In the genomic region with DNA sequence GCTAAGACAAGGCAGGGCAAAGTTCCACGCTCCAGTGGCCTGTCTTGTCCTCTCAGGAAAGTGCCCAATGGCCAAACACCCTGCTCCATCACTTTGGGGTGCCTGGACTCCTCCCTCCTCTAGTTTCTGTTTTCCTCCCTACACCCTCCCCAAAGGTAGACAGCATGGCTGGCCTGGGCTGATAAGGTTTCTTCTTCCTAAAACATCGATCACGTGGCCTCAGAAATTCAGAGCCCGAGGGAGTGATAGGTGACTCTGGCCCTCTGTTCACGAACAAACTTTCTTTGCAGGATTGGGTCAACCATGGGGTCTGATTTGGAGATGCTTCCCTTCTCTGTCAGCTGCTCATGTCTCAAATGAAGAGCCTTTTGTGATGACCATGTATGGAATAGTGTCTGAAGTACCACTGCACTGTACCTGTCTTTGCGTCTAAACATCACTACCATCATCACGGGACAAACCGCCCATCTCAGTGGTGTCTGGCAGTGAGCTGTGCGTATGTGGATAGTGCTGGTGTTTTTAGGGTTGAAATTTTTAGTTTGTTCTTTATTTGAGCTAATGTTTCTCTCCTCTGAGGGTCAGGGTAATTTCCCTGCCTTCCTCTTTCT, we compare ENCODE assay signal across 20 cellular contexts. TPM values are rescaled to one million over a fixed set of nuclear protein-coding genes. Genes with fewer than 3 reads are reported as not detected.
DNase-seq lines count a peak whose midpoint lies in the region; ATAC-seq and TF ChIP-seq lines count a peak whose summit lies in the region.
"Had no signal": no experiment of that assay in that cellular context is flagged by ENCODE, and none has a peak within 500 bp of the region (broad histone marks: within the 10 kb centered on the region; RNA-seq: fewer than 3 reads in every experiment).

No MANE protein-coding gene starts in this region.

- ATAC-seq in heart left ventricle (no peak), aorta (ENCODE audit: low FRiP score) (no peak), GM19351 (IDR thresholded peaks at IDR 0.05; ENCODE audit: unreplicated experiment) (no peak)
- ATAC-seq: HCT116; naive thymus-derived CD8-positive, alpha-beta T cell; upper lobe of right lung had no signal

- H3K4me1 ChIP-seq in cardiac muscle cell (ENCODE audit: low read depth) (peaks cover 72% of the 10 kb centered on the region), heart left ventricle (peaks cover 3 to 93% (median 80%) of the 10 kb centered on the region in 12 donors), muscle layer of duodenum (ENCODE audit: control insufficient read depth in 1 of 2, insufficient read depth in 2 of 2, low read length in 2 of 2) (peaks cover 0 to 49% of the 10 kb centered on the region in 2 donors), aorta (ENCODE audit: control insufficient read depth in 1 of 2, insufficient read depth in 2 of 2, low read length in 2 of 2) (peaks cover 13 to 21% of the 10 kb centered on the region in 2 donors)

- TF ChIP-seq POLR2A in heart left ventricle (IDR thresholded peaks at IDR 0.05), result no peak

- H3K4me3 ChIP-seq in cardiac muscle cell (no peak overlapping the region), heart left ventricle (no peak overlapping the region), muscle layer of duodenum (ENCODE audit: low read depth in 1 of 2, low read length in 2 of 2) (no peak overlapping the region), aorta (ENCODE audit: low read length in 2 of 2) (no peak overlapping the region)
- H3K4me3 ChIP-seq: lung, spleen, upper lobe of right lung had no signal

- H3K36me3 ChIP-seq in cardiac muscle cell (no peaks in the 10 kb centered on the region), heart left ventricle (peaks cover 0 to 6% (median 0%) of the 10 kb centered on the region in 9 donors), muscle layer of duodenum (ENCODE audit: control insufficient read depth in 1 of 2, insufficient read depth in 2 of 2, low read length in 2 of 2) (no peaks in the 10 kb centered on the region), aorta (ENCODE audit: control insufficient read depth in 1 of 2, insufficient read depth in 2 of 2, low read length in 1 of 2) (peaks cover 0 to 1% of the 10 kb centered on the region in 2 donors)
- H3K36me3 ChIP-seq: spleen, upper lobe of right lung had no signal

- H3K27me3 ChIP-seq in cardiac muscle cell (no peaks in the 10 kb centered on the region), heart left ventricle (no peaks in the 10 kb centered on the region), muscle layer of duodenum (ENCODE audit: low read depth, low read length) (no peaks in the 10 kb centered on the region), aorta (ENCODE audit: control insufficient read depth in 1 of 2, insufficient read depth in 2 of 2, low read length in 1 of 2) (no peaks in the 10 kb centered on the region)
- H3K27me3 ChIP-seq: upper lobe of right lung had no signal

- H3K27ac ChIP-seq in cardiac muscle cell (peak overlapping the region; percentile 83), heart left ventricle (peak overlapping the region in 5 of 12 donors; percentile 8 to 81 (median 17)), angular gyrus (ENCODE audit: low read depth, low read length) (peak overlapping the region; percentile 20), muscle layer of duodenum (ENCODE audit: low read length) (peak overlapping the region; percentile 52), aorta (ENCODE audit: low read depth in 1 of 2, low read length in 2 of 2) (peak overlapping the region; percentile 6 to 78)
- H3K27ac ChIP-seq: spleen, upper lobe of right lung had no signal

- intact Hi-C loops in heart left ventricle (cut with DNase I), result loop anchor here in 2 of 10 donors (5.0 to 10.0 kb wide), 2 partner anchors 46 to 118 kb away; no protein-coding TSS in a partner anchor
- intact Hi-C loops in aorta (cut with DNase I), result loop anchor here in 1 of 2 donors (10.0 kb wide), 1 partner anchor 118 kb away; no protein-coding TSS in a partner anchor

- 72 to 86% (median 81%) methylated on average over 9 of the region's 9 CpGs for WGBS in heart left ventricle, 4 donors
- 32 to 42% methylated on average over 9 of the region's 9 CpGs for WGBS in aorta, 2 donors

- H3K9me3 ChIP-seq in cardiac muscle cell (ENCODE audit: low read depth), result no peaks in the 10 kb centered on the region
- H3K9me3 ChIP-seq in heart left ventricle, result no peaks in the 10 kb centered on the region
- H3K9me3 ChIP-seq in muscle layer of duodenum (ENCODE audit: control insufficient read depth in 1 of 2, low read length in 2 of 2), result no peaks in the 10 kb centered on the region
- H3K9me3 ChIP-seq in aorta (ENCODE audit: control insufficient read depth, low read length), result no peaks in the 10 kb centered on the region
- H3K9me3 ChIP-seq: spleen, upper lobe of right lung had no signal

- DNase-seq in cardiac muscle cell (ENCODE audit: low read depth in 1 of 2, low spot score in 1 of 2) (no peak), heart left ventricle (no peak), aorta (no peak), NCI-H1694 (lab: John Stamatoyannopoulos, UW) (no peak), HCEC 1CT (no peak)
- DNase-seq: ACHN; activated gamma-delta T cell; CD4-positive, alpha-beta T cell; immature natural killer cell; KG1; naive thymus-derived CD8-positive, alpha-beta T cell; NCI-H2107; NCI-H526; spleen; upper lobe of right lung had no signal

- TF ChIP-seq CTCF in cardiac muscle cell (IDR thresholded peaks at IDR 0.05; ENCODE audit: low read depth, low read length), result no peak
- TF ChIP-seq CTCF in heart left ventricle (IDR thresholded peaks at IDR 0.05), result no peak

RNA-seq across cellular contexts. Expression of a gene that starts 6.1 kb away (rescaled TPM):
- total RNA-seq in cardiac muscle cell (123 and 178 TPM in 2 replicates), heart left ventricle (100 to 1,000 TPM in 2 of 9 donors, 10 to 100 TPM in 7; 48.2 to 110 (median 87.8) TPM), aorta (100 to 1,000 TPM; 315 to 605 TPM)
- polyA plus RNA-seq in cardiac muscle cell (153 and 191 TPM in 2 replicates), heart left ventricle (10 to 100 TPM; 37.6 to 86.4 TPM), aorta (100 to 1,000 TPM in 1 of 2 donors, 10 to 100 TPM in 1; 87.7 to 245 TPM)
